In genomic region chr2:130342533-130343275, GRCh38 we compare ENCODE assay signal across 8 cellular contexts. TPM values are rescaled to one million over a fixed set of nuclear protein-coding genes. Genes with fewer than 3 reads are reported as not detected.
DNase-seq lines count a peak whose midpoint lies in the region; ATAC-seq and TF ChIP-seq lines count a peak whose summit lies in the region.

A gene with protein sequence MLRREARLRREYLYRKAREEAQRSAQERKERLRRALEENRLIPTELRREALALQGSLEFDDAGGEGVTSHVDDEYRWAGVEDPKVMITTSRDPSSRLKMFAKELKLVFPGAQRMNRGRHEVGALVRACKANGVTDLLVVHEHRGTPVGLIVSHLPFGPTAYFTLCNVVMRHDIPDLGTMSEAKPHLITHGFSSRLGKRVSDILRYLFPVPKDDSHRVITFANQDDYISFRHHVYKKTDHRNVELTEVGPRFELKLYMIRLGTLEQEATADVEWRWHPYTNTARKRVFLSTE (plus strand): TSS chr2:130342897. CDS start chr2:130342933, 36 bp downstream.

- no peaks in the 10 kb centered on the region for H3K9me3 Mint-ChIP-seq in naive thymus-derived CD8-positive, alpha-beta T cell

- peak within 1 kb of the TSS; percentile 97 to 100 (median 100) for H3K4me3 Mint-ChIP-seq in naive thymus-derived CD8-positive, alpha-beta T cell

- H3F3A ChIP-seq in DOHH2 (ENCODE audit: control insufficient read depth, insufficient read depth) = peaks cover 54% of the 10 kb centered on the region

- peak within 1 kb of the TSS; percentile 99 for H3K27ac ChIP-seq in DOHH2 (ENCODE audit: low read depth, low read length)
- peak within 1 kb of the TSS; percentile 72 for H3K27ac ChIP-seq in fibroblast of lung (ENCODE audit: insufficient read depth, low read length)

- H3K79me2 ChIP-seq in DOHH2 (ENCODE audit: control insufficient read depth, low read length) = peaks cover 76% of the 10 kb centered on the region
- peaks cover 15% of the 10 kb centered on the region for H3K79me2 ChIP-seq in fibroblast of lung (ENCODE audit: control insufficient read depth, insufficient read depth, low read length)

- H3K27me3 Mint-ChIP-seq in naive thymus-derived CD8-positive, alpha-beta T cell = no peaks in the 10 kb centered on the region

- DNase-seq in Kasumi-1 (lab: John Stamatoyannopoulos, UW) = peak; percentile 99
- peak; percentile 100 for DNase-seq in RPMI7951 (ENCODE audit: low read depth)
- peak; percentile 88 to 89 for DNase-seq in activated T-helper 1 cell treated with anti-CD3 and anti-CD28 coated beads, Interleukin-2, amount 50 U/mL, for 16 hours (ENCODE audit: low read depth in 1 of 2, low spot score in 1 of 2)
- peak; percentile 100 for DNase-seq in fibroblast of lung (ENCODE audit: low read depth in 2 of 2)
- peak; percentile 75 to 98 (median 96) for DNase-seq in naive thymus-derived CD8-positive, alpha-beta T cell
- DNase-seq in stimulated activated naive CD4-positive, alpha-beta T cell treated with Interleukin-2 at 50 U/mL for 16 hours (lab: John Stamatoyannopoulos, UW) = peak; percentile 96

- H3K27me3 ChIP-seq in DOHH2 (ENCODE audit: control insufficient read depth, low read length) (no peaks in the 10 kb centered on the region), fibroblast of lung (ENCODE audit: control insufficient read depth, insufficient read depth, low read length) (no peaks in the 10 kb centered on the region)

- TF ChIP-seq CTCF in DOHH2 (IDR thresholded peaks at IDR 0.05; ENCODE audit: low read depth, low read length, poor library complexity, severe bottlenecking) (peak; percentile 35), fibroblast of lung (conservative IDR thresholded peaks at IDR 0.05 in 1 of 2, IDR thresholded peaks at IDR 0.05 in 1 of 2; ENCODE audit: low read depth in 1 of 2, low read length in 2 of 2) (peak in 1 of 2 donors; percentile 37)

- peak within 1 kb of the TSS; percentile 76 for H3K9ac ChIP-seq in fibroblast of lung (ENCODE audit: insufficient read depth, low read length)

- peak; percentile 87 for ATAC-seq in GM21825 (IDR thresholded peaks at IDR 0.05; ENCODE audit: unreplicated experiment)
- peak; percentile 85 to 87 for ATAC-seq in naive thymus-derived CD8-positive, alpha-beta T cell

- H3K4me1 Mint-ChIP-seq in naive thymus-derived CD8-positive, alpha-beta T cell = peaks cover 26 to 57% (median 43%) of the 10 kb centered on the region in 4 donors

- H3K36me3 ChIP-seq in DOHH2 (ENCODE audit: control insufficient read depth, low read length) (peaks cover 90% of the 10 kb centered on the region), fibroblast of lung (ENCODE audit: control insufficient read depth, insufficient read depth, low read length) (peaks cover 25% of the 10 kb centered on the region)

- no peaks in the 10 kb centered on the region for H3K9me2 ChIP-seq in DOHH2 (replicated peaks; ENCODE audit: control insufficient read depth, low read length)

- H2AFZ ChIP-seq in fibroblast of lung (ENCODE audit: low read length) = peak within 1 kb of the TSS; percentile 97

- peak within 1 kb of the TSS; percentile 98 to 100 (median 99) for H3K27ac Mint-ChIP-seq in naive thymus-derived CD8-positive, alpha-beta T cell

- H4K20me1 ChIP-seq in DOHH2 (ENCODE audit: control insufficient read depth, insufficient read depth, low read depth, low read length) = no peaks in the 10 kb centered on the region
- H4K20me1 ChIP-seq in fibroblast of lung (ENCODE audit: control insufficient read depth, extremely low read depth, insufficient read depth, low read length) = no peaks in the 10 kb centered on the region

- H3K4me2 ChIP-seq in DOHH2 (ENCODE audit: low read length) (peak within 1 kb of the TSS; percentile 97), fibroblast of lung (ENCODE audit: extremely low read depth, insufficient read depth, low read length) (peak within 1 kb of the TSS; percentile 86)

- peaks cover 0 to 66% (median 26%) of the 10 kb centered on the region in 3 donors for H3K36me3 Mint-ChIP-seq in naive thymus-derived CD8-positive, alpha-beta T cell

- H3K9me3 ChIP-seq in DOHH2 (ENCODE audit: control insufficient read depth, insufficient read depth, low read length) = no peaks in the 10 kb centered on the region
- no peaks in the 10 kb centered on the region for H3K9me3 ChIP-seq in fibroblast of lung (ENCODE audit: control insufficient read depth, insufficient read depth, low read depth, low read length)

- POLR2A ChIA-PET in naive thymus-derived CD8-positive, alpha-beta T cell (lab: Charles Lee) = interaction anchor here (0.5 to 5.4 kb wide), 20 partner anchors 8 to 1150 kb away, joined by 3 to 69 read pairs (median 4); partner anchors contain the start of genes FAM168B, GPR148, MZT2B and PLEKHB2

- H3K4me3 ChIP-seq in DOHH2 (ENCODE audit: low read length) = peak within 1 kb of the TSS; percentile 86
- peak within 1 kb of the TSS; percentile 74 to 93 (median 84) for H3K4me3 ChIP-seq in fibroblast of lung (replicated peaks in 1 of 4; ENCODE audit: control extremely low read depth in 1 of 4, insufficient read depth in 1 of 4, low read depth in 3 of 4, low read length in 4 of 4)

- H3K4me1 ChIP-seq in DOHH2 (ENCODE audit: control insufficient read depth, low read length) = peaks cover 61% of the 10 kb centered on the region
- peaks cover 2% of the 10 kb centered on the region for H3K4me1 ChIP-seq in fibroblast of lung (ENCODE audit: control insufficient read depth, extremely low read depth, insufficient read depth, low read length)

RNA-seq across cellular contexts. Expression of the gene that starts here (rescaled TPM):
- 103 and 118 TPM in 2 replicates for total RNA-seq in RPMI7951 (2014; rRNA removed; shearing (Covaris generic))
- 50.1 and 58.0 TPM in 2 replicates for total RNA-seq in fibroblast of lung
- polyA plus RNA-seq in fibroblast of lung = 46.3 and 67.6 TPM in 2 replicates
- 68.1 and 109 TPM in 2 replicates for polyA plus RNA-seq in fibroblast of lung (2012)
- polyA minus RNA-seq in fibroblast of lung (ENCODE audit: low replicate concordance) = 102 and 154 TPM in 2 replicates
- 10 to 100 TPM; 94.0 to 99.6 TPM for total RNA-seq in naive thymus-derived CD8-positive, alpha-beta T cell
- 10 to 100 TPM; 58.4 to 96.7 (median 84.9) TPM for polyA plus RNA-seq in naive thymus-derived CD8-positive, alpha-beta T cell

Comparison
In these comparisons a context has a peak if more than half of its experiments do, and no peak if none do; other contexts are left out.
1. Peak in every context shown above with its lines: DNase-seq, ATAC-seq, H3K4me3 ChIP-seq and H3K27ac ChIP-seq.